9 cellular contexts compared by ENCODE assay signal in the genomic region with DNA sequence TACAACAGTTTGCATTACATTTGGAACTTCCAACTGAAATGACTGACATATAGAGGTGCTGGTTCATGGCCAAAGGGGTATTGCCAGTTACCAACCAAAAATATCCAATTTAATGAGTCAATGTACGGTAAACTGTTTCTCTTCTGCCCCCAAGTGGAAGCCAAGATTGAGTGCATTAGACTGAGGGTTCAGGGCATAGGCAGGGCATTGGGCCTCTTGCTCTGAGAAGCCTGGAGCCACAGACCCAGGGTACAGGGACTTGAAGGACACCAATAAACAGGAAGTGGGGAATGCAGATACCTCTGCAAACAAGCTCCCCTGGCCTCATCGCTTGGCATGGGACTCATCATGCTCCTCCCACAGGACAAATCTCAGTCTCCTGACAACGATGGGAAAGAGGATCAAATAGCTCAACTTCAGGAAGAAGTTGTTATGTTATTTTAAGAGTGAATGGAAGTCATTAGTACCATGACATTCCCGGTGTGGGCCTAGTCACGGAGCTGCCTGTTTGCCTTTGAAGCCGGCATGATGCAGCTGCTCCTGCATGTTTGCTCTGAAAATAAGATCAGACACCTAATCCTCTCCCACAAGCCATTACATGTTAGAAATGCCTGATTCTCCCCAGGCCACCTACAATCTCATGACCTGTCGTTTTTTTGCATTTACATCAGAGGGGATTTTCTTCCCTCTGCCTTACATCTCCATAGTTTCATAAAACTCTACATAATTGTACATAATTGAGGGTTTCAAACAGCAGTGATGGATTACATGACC.
DNase-seq lines count a peak whose midpoint lies in the region; ATAC-seq, FAIRE-seq and TF ChIP-seq lines count a peak whose summit lies in the region.
"Had no signal": no experiment of that assay in that cellular context is flagged by ENCODE, and none has a peak within 500 bp of the region (broad histone marks: within the 10 kb centered on the region; RNA-seq: fewer than 3 reads in every experiment).

No MANE protein-coding gene starts in this region.

- H3K9me3 Mint-ChIP-seq in chondrocyte (ENCODE audit: low read depth), result peaks cover 7% of the 10 kb centered on the region
- H3K9me3 Mint-ChIP-seq in activated CD8-positive, alpha-beta memory T cell treated with anti-CD3 and anti-CD28 coated beads, Interleukin-2, amount 10 ng/mL, durations not matched to agents 7 days and 5 days (ENCODE audit: low read depth), result no peaks in the 10 kb centered on the region

- TF ChIP-seq CTCF in chondrocyte (IDR thresholded peaks at IDR 0.05) (peak; percentile 70), pancreas (IDR thresholded peaks at IDR 0.05) (no peak)

- peaks cover 4% of the 10 kb centered on the region for H3K27me3 Mint-ChIP-seq in chondrocyte (ENCODE audit: low read depth)
- no peaks in the 10 kb centered on the region for H3K27me3 Mint-ChIP-seq in activated CD8-positive, alpha-beta memory T cell treated with anti-CD3 and anti-CD28 coated beads, Interleukin-2, amount 10 ng/mL, durations not matched to agents 7 days and 5 days
- H3K27me3 Mint-ChIP-seq: activated naive CD8-positive, alpha-beta T cell had no signal

- no peak overlapping the region for H3K4me3 Mint-ChIP-seq in chondrocyte (ENCODE audit: unreplicated experiment)
- H3K4me3 Mint-ChIP-seq in activated CD8-positive, alpha-beta memory T cell treated with anti-CD3 and anti-CD28 coated beads, Interleukin-2, amount 10 ng/mL, durations not matched to agents 7 days and 5 days, result no peak overlapping the region
- H3K4me3 Mint-ChIP-seq: activated naive CD8-positive, alpha-beta T cell had no signal

- H3K36me3 Mint-ChIP-seq in chondrocyte (ENCODE audit: low read depth), result no peaks in the 10 kb centered on the region
- no peaks in the 10 kb centered on the region for H3K36me3 Mint-ChIP-seq in activated CD8-positive, alpha-beta memory T cell treated with anti-CD3 and anti-CD28 coated beads, Interleukin-2, amount 10 ng/mL, durations not matched to agents 7 days and 5 days
- H3K36me3 Mint-ChIP-seq: activated naive CD8-positive, alpha-beta T cell had no signal

- FAIRE-seq in pancreas (lab: Jason Lieb, UNC), result no peak

- no peaks in the 10 kb centered on the region for H3K9me3 ChIP-seq in pancreas

- WGBS in pancreas, 2 donors, result 39% methylated on average over 7 of the region's 7 CpGs

- DNase-seq in Ammon's horn (ENCODE audit: low spot score) (peak; percentile 7), NCI-H2029 (lab: John Stamatoyannopoulos, UW) (peak; percentile 15), chondrocyte (ENCODE audit: low spot score) (no peak), pancreas (peak in 1 of 6 donors; percentile 12), NCI-H1092 (lab: John Stamatoyannopoulos, UW) (no peak)
- DNase-seq in activated CD8-positive, alpha-beta memory T cell treated with anti-CD3 and anti-CD28 coated beads, Interleukin-2, amount 10 ng/mL, durations not matched to agents 7 days and 5 days, result no peak

- H3K4me3 ChIP-seq in pancreas, result no peak overlapping the region

- H3K27ac Mint-ChIP-seq in chondrocyte (ENCODE audit: unreplicated experiment), result no peak overlapping the region
- H3K27ac Mint-ChIP-seq in activated CD8-positive, alpha-beta memory T cell treated with anti-CD3 and anti-CD28 coated beads, Interleukin-2, amount 10 ng/mL, durations not matched to agents 7 days and 5 days, result no peak overlapping the region
- H3K27ac Mint-ChIP-seq: activated naive CD8-positive, alpha-beta T cell had no signal

- intact Hi-C loops in pancreas (cut with DNase I), result no loop called here

- H3K27me3 ChIP-seq in pancreas, result no peaks in the 10 kb centered on the region

- CTCF ChIA-PET in activated CD8-positive, alpha-beta memory T cell treated with anti-CD3 and anti-CD28 coated beads, Interleukin-2, amount 10 ng/mL, durations not matched to agents 7 days and 5 days (lab: Charles Lee), result no interaction called here

- H3K27ac ChIP-seq in pancreas, result no peak overlapping the region

- H3K4me1 ChIP-seq in pancreas, result no peaks in the 10 kb centered on the region

- H3K36me3 ChIP-seq in pancreas, result no peaks in the 10 kb centered on the region

- H3K4me1 Mint-ChIP-seq in chondrocyte (ENCODE audit: low read depth), result no peaks in the 10 kb centered on the region
- H3K4me1 Mint-ChIP-seq in activated CD8-positive, alpha-beta memory T cell treated with anti-CD3 and anti-CD28 coated beads, Interleukin-2, amount 10 ng/mL, durations not matched to agents 7 days and 5 days, result no peaks in the 10 kb centered on the region

- ATAC-seq in GM19351 (IDR thresholded peaks at IDR 0.05; ENCODE audit: unreplicated experiment) (peak; percentile 90), pancreas (peak in 3 of 4 donors; percentile 51 to 71 (median 56)), HG02678 (IDR thresholded peaks at IDR 0.05; ENCODE audit: unreplicated experiment) (no peak)
- ATAC-seq in activated CD8-positive, alpha-beta memory T cell treated with anti-CD3 and anti-CD28 coated beads, Interleukin-2, amount 10 ng/mL, durations not matched to agents 7 days and 5 days, result no peak

Comparison
In these comparisons a context has a peak if more than half of its experiments do, and no peak if none do; other contexts are left out.
1. DNase-seq: peak in Ammon's horn (single experiment) and NCI-H2029 (single experiment); none in chondrocyte (single experiment), activated CD8-positive, alpha-beta memory T cell treated with anti-CD3 and anti-CD28 coated beads, Interleukin-2, amount 10 ng/mL, durations not matched to agents 7 days and 5 days (single experiment) and NCI-H1092 (single experiment).
2. ATAC-seq: peak in GM19351 (single experiment) and pancreas (3 of 4); none in activated CD8-positive, alpha-beta memory T cell treated with anti-CD3 and anti-CD28 coated beads, Interleukin-2, amount 10 ng/mL, durations not matched to agents 7 days and 5 days (single experiment) and HG02678 (single experiment).